ENCODE assay signal across 17 cellular contexts in the genomic region with DNA sequence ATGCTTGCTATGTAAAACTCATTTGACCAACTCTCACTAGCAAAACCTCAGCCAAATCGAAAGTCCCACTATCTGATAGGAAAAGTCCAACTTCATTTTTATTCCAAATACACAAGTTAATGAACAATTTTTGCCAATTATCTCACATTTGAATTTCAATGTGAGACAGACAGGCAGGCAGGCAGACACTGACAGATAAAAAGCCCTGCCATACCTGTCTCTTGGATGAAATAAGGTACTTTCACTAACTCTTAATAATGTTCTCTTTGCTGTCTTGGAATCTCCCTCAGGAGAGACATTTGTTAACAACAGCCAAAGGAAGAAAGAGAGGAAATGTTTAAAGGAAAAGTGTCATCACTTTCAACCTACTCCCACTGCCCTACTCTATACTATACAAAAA.
A peak's percentile ranks its signal among the peaks of the same experiment; 100 is the strongest.
DNase-seq lines count a peak whose midpoint lies in the region; FAIRE-seq and TF ChIP-seq lines count a peak whose summit lies in the region.
"Had no signal": no experiment of that assay in that cellular context is flagged by ENCODE, and none has a peak within 500 bp of the region (broad histone marks: within the 10 kb centered on the region; RNA-seq: fewer than 3 reads in every experiment).

No MANE protein-coding gene starts in this region.

- H3K36me3 ChIP-seq in KMS-11 (ENCODE audit: insufficient read depth) (no peaks in the 10 kb centered on the region), Karpas-422 (ENCODE audit: insufficient read depth, low read length) (peaks cover 11% of the 10 kb centered on the region; the same call in 1 of the 2 replicates)

- peaks cover 9% of the 10 kb centered on the region for H3K4me1 Mint-ChIP-seq in osteocyte (ENCODE audit: unreplicated experiment)

- no peak overlapping the region for H3K9ac ChIP-seq in KMS-11
- no peak overlapping the region for H3K9ac ChIP-seq in Karpas-422 (ENCODE audit: low read length)
- H3K9ac ChIP-seq: GM23248 had no signal

- DNase-seq in choroid plexus epithelial cell (ENCODE audit: low read depth) (peak; percentile 27), Karpas-422 (no peak), osteocyte (ENCODE audit: extremely low spot score, unreplicated experiment) (no peak), NCI-H2196 treated with DMSO at 0.1 percent for 48 hours (lab: John Stamatoyannopoulos, UW; ENCODE audit: unreplicated experiment) (no peak)
- DNase-seq in activated naive CD4-positive, alpha-beta T cell (lab: John Stamatoyannopoulos, UW) = no peak
- DNase-seq: Calu3; CD4-positive, alpha-beta memory T cell; DMS53; GM23248; NCI-H1092; NCI-H446; NCI-H69; SHP77 had no signal

- no peaks in the 10 kb centered on the region for H3K27me3 Mint-ChIP-seq in osteocyte (ENCODE audit: unreplicated experiment)
- H3K27me3 Mint-ChIP-seq: CD4-positive, alpha-beta memory T cell had no signal

- H3K79me2 ChIP-seq in KMS-11 (ENCODE audit: insufficient read depth, low read depth) (no peaks in the 10 kb centered on the region), Karpas-422 (ENCODE audit: low read length) (peaks cover 76% of the 10 kb centered on the region)

- TF ChIP-seq CTCF in KMS-11 (conservative IDR thresholded peaks at IDR 0.05; ENCODE audit: low read depth, low read length) = no peak
- TF ChIP-seq CTCF in choroid plexus epithelial cell (conservative IDR thresholded peaks at IDR 0.05; ENCODE audit: low read depth, low read length) = no peak
- TF ChIP-seq CTCF in osteocyte (IDR thresholded peaks at IDR 0.05) = no peak

- no peak overlapping the region for H3K4me3 ChIP-seq in KMS-11 (IDR thresholded peaks at IDR 0.05; ENCODE audit: insufficient read depth, low read depth, low read length)
- no peak overlapping the region for H3K4me3 ChIP-seq in choroid plexus epithelial cell (ENCODE audit: low read depth, low read length)
- H3K4me3 ChIP-seq in Karpas-422 (ENCODE audit: low read length) = no peak overlapping the region
- H3K4me3 ChIP-seq: GM12878, GM23248, K562 had no signal

- H4K20me1 ChIP-seq in KMS-11 (ENCODE audit: insufficient read depth) = no peaks in the 10 kb centered on the region
- H4K20me1 ChIP-seq in Karpas-422 (ENCODE audit: insufficient read depth, low read depth, low read length) = no peaks in the 10 kb centered on the region

- H3K27me3 ChIP-seq in KMS-11 (ENCODE audit: insufficient read depth, low read depth) (no peaks in the 10 kb centered on the region), Karpas-422 (ENCODE audit: low read length) (no peaks in the 10 kb centered on the region)

- no peak overlapping the region for H3K4me3 Mint-ChIP-seq in osteocyte (ENCODE audit: unreplicated experiment)
- H3K4me3 Mint-ChIP-seq: CD4-positive, alpha-beta memory T cell had no signal

- H3K4me2 ChIP-seq in KMS-11 (peak overlapping the region; percentile 13; the same call in 1 of the 2 replicates), Karpas-422 (ENCODE audit: low read depth, low read length, poor library complexity, severe bottlenecking) (no peak overlapping the region)

- no peaks in the 10 kb centered on the region for H3K9me3 ChIP-seq in Karpas-422 (ENCODE audit: low read length)

- H3K36me3 Mint-ChIP-seq in osteocyte (ENCODE audit: unreplicated experiment) = peaks cover 12% of the 10 kb centered on the region

- peaks cover 7% of the 10 kb centered on the region for H3K9me3 Mint-ChIP-seq in osteocyte (ENCODE audit: unreplicated experiment)

- H3K4me1 ChIP-seq in KMS-11 (ENCODE audit: low read depth, poor library complexity, severe bottlenecking) = peaks cover 15% of the 10 kb centered on the region
- H3K4me1 ChIP-seq in Karpas-422 (ENCODE audit: low read length) = no peaks in the 10 kb centered on the region

- H3K27ac ChIP-seq in KMS-11 = no peak overlapping the region
- no peak overlapping the region for H3K27ac ChIP-seq in Karpas-422 (ENCODE audit: low read length)
- H3K27ac ChIP-seq: GM23248 had no signal

- H2AFZ ChIP-seq in KMS-11 (ENCODE audit: low read depth) = no peak overlapping the region
- H2AFZ ChIP-seq in Karpas-422 (ENCODE audit: low read length) = no peak overlapping the region
- H2AFZ ChIP-seq: GM23248 had no signal

- FAIRE-seq in islet of Langerhans (lab: Jason Lieb, UNC) = peak; percentile 17
- FAIRE-seq: GM12878, K562 had no signal

- H3K9me2 ChIP-seq in Karpas-422 (replicated peaks; ENCODE audit: insufficient read depth, low read length) = no peaks in the 10 kb centered on the region

- no peak overlapping the region for H3K27ac Mint-ChIP-seq in osteocyte (ENCODE audit: unreplicated experiment)
